In the genomic region with DNA sequence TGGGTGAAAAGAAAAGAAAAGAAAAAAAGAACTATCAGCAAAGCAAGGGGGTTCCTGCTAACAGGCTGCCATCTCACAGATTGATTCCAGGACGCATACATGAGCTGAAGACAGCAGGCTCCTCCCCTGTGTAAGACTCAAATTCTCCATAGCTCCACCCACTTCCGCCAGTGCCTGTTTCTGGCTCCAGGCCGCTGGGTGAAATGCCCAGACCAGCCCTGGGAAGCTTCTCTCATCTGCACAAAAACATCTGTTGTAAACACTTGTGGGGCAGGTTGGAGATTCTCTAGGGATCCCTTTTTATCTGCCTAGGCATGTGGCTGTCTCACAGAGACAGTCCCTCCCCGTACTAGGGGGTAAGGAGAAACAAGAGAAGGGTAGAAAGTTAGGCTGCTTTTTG, we compare ENCODE assay signal across 12 cellular contexts.
DNase-seq lines count a peak whose midpoint lies in the region; ATAC-seq and TF ChIP-seq lines count a peak whose summit lies in the region.
"Had no signal": no experiment of that assay in that cellular context is flagged by ENCODE, and none has a peak within 500 bp of the region (broad histone marks: within the 10 kb centered on the region; RNA-seq: fewer than 3 reads in every experiment).

No MANE protein-coding gene starts in this region.

- no peaks in the 10 kb centered on the region for H3K36me3 ChIP-seq in HCT116 (ENCODE audit: control insufficient read depth in 1 of 2, insufficient read depth in 2 of 2, low read length in 2 of 2)
- H3K36me3 ChIP-seq in upper lobe of right lung = no peaks in the 10 kb centered on the region

- H2AFZ ChIP-seq in HCT116 (ENCODE audit: low read depth, low read length, poor library complexity, severe bottlenecking) = peak overlapping the region; percentile 26

- in situ Hi-C loops in SK-MEL-5 (cut with HindIII; ENCODE audit: low pct_unique_long_range_greater_than_20kb, low sequenced_read_pairs) = no loop called here

- H3K4me1 ChIP-seq in HCT116 (ENCODE audit: control insufficient read depth in 1 of 2, insufficient read depth in 2 of 2, low read length in 2 of 2) (no peaks in the 10 kb centered on the region), upper lobe of right lung (no peaks in the 10 kb centered on the region)

- no peak for TF ChIP-seq RAD21 in HCT116 (IDR thresholded peaks at IDR 0.05; ENCODE audit: low read depth)

- RAD21 ChIA-PET in HCT116 (lab: Charles Lee; ENCODE audit: low non-redundant PET in 1 of 2, low total read pairs in 2 of 2, uncharacterized antibody in 2 of 2, unreplicated experiment in 2 of 2) = no interaction called here

- H3K27me3 ChIP-seq in HCT116 (ENCODE audit: insufficient read depth, low read length) (no peaks in the 10 kb centered on the region), upper lobe of right lung (no peaks in the 10 kb centered on the region)

- H3K4me2 ChIP-seq in HCT116 (ENCODE audit: low read length) = no peak overlapping the region

- BruUV-seq in HCT116 (replicated peaks; lab: Mats Ljungman, UMichigan) = no TSS peak

- H3K79me2 ChIP-seq in HCT116 (ENCODE audit: insufficient read depth, low read length) = no peaks in the 10 kb centered on the region

- intact Hi-C loops in HCT116 (cut with micrococcal nuclease) (no loop called here), upper lobe of right lung (cut with DNase I) (no loop called here)

- H4K20me1 ChIP-seq in HCT116 (ENCODE audit: insufficient read depth) = no peaks in the 10 kb centered on the region

- no peak for TF ChIP-seq POLR2A in HCT116 (IDR thresholded peaks at IDR 0.05; ENCODE audit: borderline replicate concordance, extremely low read depth, insufficient read depth, insufficient read length)

- no peaks in the 10 kb centered on the region for H3K9me3 ChIP-seq in HCT116 (ENCODE audit: control insufficient read depth in 1 of 2, insufficient read depth in 1 of 2, low read depth in 1 of 2, low read length in 2 of 2)
- H3K9me3 ChIP-seq in upper lobe of right lung = no peaks in the 10 kb centered on the region

- H3K9ac ChIP-seq in HCT116 (ENCODE audit: low read length) = no peak overlapping the region

- CTCF ChIA-PET in HCT116 (lab: Charles Lee) = no interaction called here

- ATAC-seq in HCT116 (peak; percentile 65), upper lobe of right lung (no peak), GM19023 (IDR thresholded peaks at IDR 0.05; ENCODE audit: unreplicated experiment) (no peak), GM19395 (IDR thresholded peaks at IDR 0.05; ENCODE audit: unreplicated experiment) (no peak)

- POLR2A ChIA-PET in HCT116 (lab: Charles Lee) = no interaction called here

- no peaks in the 10 kb centered on the region for H3K9me2 ChIP-seq in HCT116 (ENCODE audit: insufficient read depth)

- no peak overlapping the region for H3K4me3 ChIP-seq in HCT116 (replicated peaks in 1 of 2; ENCODE audit: low read depth in 1 of 2, low read length in 2 of 2)
- H3K4me3 ChIP-seq in upper lobe of right lung = no peak overlapping the region

- no peak overlapping the region for H3K27ac ChIP-seq in HCT116 (ENCODE audit: low read depth, low read length)
- H3K27ac ChIP-seq in upper lobe of right lung = no peak overlapping the region

- DNase-seq in A172 (ENCODE audit: low spot score) (peak; percentile 22), HCT116 (ENCODE audit: low read depth, low spot score) (no peak), SK-MEL-5 (ENCODE audit: low read depth, low spot score) (peak; percentile 63), iPS DF 4.7 (ENCODE audit: extremely low read depth, low spot score) (peak; percentile 30), upper lobe of right lung (no peak), kidney tubule cell (ENCODE audit: low spot score) (no peak)
- DNase-seq: activated CD4-positive, CD25-positive, alpha-beta regulatory T cell; activated T-cell treated with anti-CD3 and anti-CD28 coated beads, Interleukin-2, amount 50 U/mL, for 48 hours; hypothalamus; NCI-H187 treated with DMSO at 0.1 percent for 48 hours had no signal

- TF ChIP-seq CTCF in HCT116 (IDR thresholded peaks at IDR 0.05 in 2 of 3, conservative IDR thresholded peaks at IDR 0.05 in 1 of 3; ENCODE audit: borderline replicate concordance in 1 of 3, insufficient read depth in 1 of 3, low read depth in 2 of 3, low read length in 2 of 3) (no peak), upper lobe of right lung (IDR thresholded peaks at IDR 0.05) (no peak)

TF ChIP-seq in HCT116, 20 proteins besides CTCF, POLR2A, EP300 and RAD21:
- no peak for TF ChIP-seq ZBTB33 (IDR thresholded peaks at IDR 0.05; ENCODE audit: extremely low read depth, insufficient replicate concordance, low read length)
- no peak for TF ChIP-seq ELF1 (IDR thresholded peaks at IDR 0.05; ENCODE audit: borderline replicate concordance, low read depth)
- TF ChIP-seq, protein P1, sequence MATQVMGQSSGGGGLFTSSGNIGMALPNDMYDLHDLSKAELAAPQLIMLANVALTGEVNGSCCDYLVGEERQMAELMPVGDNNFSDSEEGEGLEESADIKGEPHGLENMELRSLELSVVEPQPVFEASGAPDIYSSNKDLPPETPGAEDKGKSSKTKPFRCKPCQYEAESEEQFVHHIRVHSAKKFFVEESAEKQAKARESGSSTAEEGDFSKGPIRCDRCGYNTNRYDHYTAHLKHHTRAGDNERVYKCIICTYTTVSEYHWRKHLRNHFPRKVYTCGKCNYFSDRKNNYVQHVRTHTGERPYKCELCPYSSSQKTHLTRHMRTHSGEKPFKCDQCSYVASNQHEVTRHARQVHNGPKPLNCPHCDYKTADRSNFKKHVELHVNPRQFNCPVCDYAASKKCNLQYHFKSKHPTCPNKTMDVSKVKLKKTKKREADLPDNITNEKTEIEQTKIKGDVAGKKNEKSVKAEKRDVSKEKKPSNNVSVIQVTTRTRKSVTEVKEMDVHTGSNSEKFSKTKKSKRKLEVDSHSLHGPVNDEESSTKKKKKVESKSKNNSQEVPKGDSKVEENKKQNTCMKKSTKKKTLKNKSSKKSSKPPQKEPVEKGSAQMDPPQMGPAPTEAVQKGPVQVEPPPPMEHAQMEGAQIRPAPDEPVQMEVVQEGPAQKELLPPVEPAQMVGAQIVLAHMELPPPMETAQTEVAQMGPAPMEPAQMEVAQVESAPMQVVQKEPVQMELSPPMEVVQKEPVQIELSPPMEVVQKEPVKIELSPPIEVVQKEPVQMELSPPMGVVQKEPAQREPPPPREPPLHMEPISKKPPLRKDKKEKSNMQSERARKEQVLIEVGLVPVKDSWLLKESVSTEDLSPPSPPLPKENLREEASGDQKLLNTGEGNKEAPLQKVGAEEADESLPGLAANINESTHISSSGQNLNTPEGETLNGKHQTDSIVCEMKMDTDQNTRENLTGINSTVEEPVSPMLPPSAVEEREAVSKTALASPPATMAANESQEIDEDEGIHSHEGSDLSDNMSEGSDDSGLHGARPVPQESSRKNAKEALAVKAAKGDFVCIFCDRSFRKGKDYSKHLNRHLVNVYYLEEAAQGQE (IDR thresholded peaks at IDR 0.05; ENCODE audit: low read depth) = no peak

Comparison
In these comparisons a context has a peak if more than half of its experiments do, and no peak if none do; other contexts are left out.
1. DNase-seq: peak in A172 (single experiment), SK-MEL-5 (single experiment) and iPS DF 4.7 (single experiment); none in HCT116 (single experiment), upper lobe of right lung (single experiment) and kidney tubule cell (single experiment).